19 cellular contexts compared by ENCODE assay signal in the genomic region with DNA sequence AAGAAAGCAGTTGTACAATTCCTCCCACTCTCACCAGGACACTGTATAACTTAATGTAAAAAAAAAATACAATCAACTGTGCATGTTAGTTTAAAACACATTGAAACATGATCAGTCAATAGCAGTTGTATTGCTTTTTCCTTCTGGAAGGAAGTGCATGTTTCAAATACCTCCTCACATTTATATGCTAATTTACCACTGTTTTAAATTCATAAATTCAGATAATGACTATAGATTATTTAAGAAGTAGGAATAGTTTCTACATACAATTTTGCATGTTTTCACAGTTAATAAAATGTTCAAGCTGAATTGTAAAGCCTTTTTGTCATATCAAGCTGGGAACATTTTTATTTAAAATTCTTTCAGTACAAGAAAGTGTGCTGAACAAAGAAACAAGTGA. TPM values are rescaled to one million over a fixed set of nuclear protein-coding genes. Genes with fewer than 3 reads are reported as not detected.
DNase-seq lines count a peak whose midpoint lies in the region; ATAC-seq and TF ChIP-seq lines count a peak whose summit lies in the region.
"Had no signal": no experiment of that assay in that cellular context is flagged by ENCODE, and none has a peak within 500 bp of the region (broad histone marks: within the 10 kb centered on the region; RNA-seq: fewer than 3 reads in every experiment).

No MANE protein-coding gene starts in this region.

- intact Hi-C loops in mucosa of descending colon (cut with DNase I, micrococcal nuclease), result no loop called here

- peaks cover 0 to 3% (median 0%) of the 10 kb centered on the region in 5 experiments for H3K9me3 Mint-ChIP-seq in brain
- H3K9me3 Mint-ChIP-seq in activated T-cell treated with anti-CD3 and anti-CD28 coated beads, Interleukin-2, amount 50 U/mL, for 4 hours, result no peaks in the 10 kb centered on the region
- H3K9me3 Mint-ChIP-seq: HFFc6 had no signal

- TF ChIP-seq CTCF in brain (conservative IDR thresholded peaks at IDR 0.05) (no peak), mucosa of descending colon (IDR thresholded peaks at IDR 0.05) (no peak)

- H3K4me3 Mint-ChIP-seq in brain, result peak overlapping the region; percentile 85 to 91 (median 88)
- H3K4me3 Mint-ChIP-seq in activated T-cell treated with anti-CD3 and anti-CD28 coated beads, Interleukin-2, amount 50 U/mL, for 4 hours, result no peak overlapping the region
- H3K4me3 Mint-ChIP-seq: HFFc6 had no signal

- peaks cover 29% of the 10 kb centered on the region for H3K4me1 Mint-ChIP-seq in brain
- H3K4me1 Mint-ChIP-seq in activated T-cell treated with anti-CD3 and anti-CD28 coated beads, Interleukin-2, amount 50 U/mL, for 4 hours (ENCODE audit: low read depth), result peaks cover 18% of the 10 kb centered on the region

- peaks cover 40% of the 10 kb centered on the region for H3K27me3 Mint-ChIP-seq in brain
- peaks cover 35% of the 10 kb centered on the region for H3K27me3 Mint-ChIP-seq in activated T-cell treated with anti-CD3 and anti-CD28 coated beads, Interleukin-2, amount 50 U/mL, for 4 hours (ENCODE audit: low read depth)

- H3K27me3 ChIP-seq in HUES64 (ENCODE audit: insufficient read depth, low read length), result peaks cover 47% of the 10 kb centered on the region

- H3K36me3 ChIP-seq in HUES64 (ENCODE audit: insufficient read depth, low read length) (no peaks in the 10 kb centered on the region), mucosa of descending colon (ENCODE audit: low read depth) (no peaks in the 10 kb centered on the region)

- no peak for ATAC-seq in activated T-cell treated with anti-CD3 and anti-CD28 coated beads, Interleukin-2, amount 50 U/mL, for 4 hours
- no peak for ATAC-seq in mucosa of descending colon

- peaks cover 24% of the 10 kb centered on the region for H3K4me1 ChIP-seq in HUES64 (ENCODE audit: insufficient read depth, low read length)
- H3K4me1 ChIP-seq in mucosa of descending colon (ENCODE audit: low read depth), result no peaks in the 10 kb centered on the region

- peak overlapping the region in 4 of 5 experiments; percentile 4 to 93 (median 72) for H3K27ac Mint-ChIP-seq in brain
- H3K27ac Mint-ChIP-seq: HFFc6 had no signal

- H3K9me3 ChIP-seq in HUES64 (ENCODE audit: insufficient read depth, low read depth, low read length) (no peaks in the 10 kb centered on the region), mucosa of descending colon (no peaks in the 10 kb centered on the region)

- H3K9ac ChIP-seq in HUES64 (ENCODE audit: low read depth, low read length), result 0 out of 2 replicates have a peak overlapping the region, but pooled peaks have one; percentile 3

- no peaks in the 10 kb centered on the region for H3K36me3 Mint-ChIP-seq in brain
- H3K36me3 Mint-ChIP-seq in activated T-cell treated with anti-CD3 and anti-CD28 coated beads, Interleukin-2, amount 50 U/mL, for 4 hours (ENCODE audit: insufficient read depth), result no peaks in the 10 kb centered on the region

- DNase-seq in inferior parietal cortex (ENCODE audit: extremely low spot score) (peak; percentile 35), substantia nigra (lab: John Stamatoyannopoulos, UW) (no peak), HuH-7.5 (ENCODE audit: low spot score) (no peak), mucosa of descending colon (no peak)
- DNase-seq in activated T-cell treated with anti-CD3 and anti-CD28 coated beads, Interleukin-2, amount 50 U/mL, for 4 hours, result no peak
- DNase-seq: ACHN; AML-193; GF-D8; GOT3; HFFc6; Karpas-422; MM.1S; NCI-H1105; NCI-H1694 treated with DMSO at 0.1 percent for 48 hours; NCI-H2171; NK-92 treated with Interleukin-12 subunit alpha and Interleukin-12 subunit beta, amount 100 ng/mL, for 24 hours; PC-9 had no signal

- H3K27ac ChIP-seq in HUES64 (ENCODE audit: low read depth, low read length) (peak overlapping the region; percentile 20; the same call in 1 of the 2 replicates), substantia nigra (ENCODE audit: low read depth, low read length, poor library complexity, severe bottlenecking) (peak overlapping the region; percentile 1)
- H3K27ac ChIP-seq: PC-9 had no signal

- H3K4me3 ChIP-seq in HUES64 (ENCODE audit: low read length) (peak overlapping the region; percentile 4; the same call in 1 of the 2 replicates), mucosa of descending colon (no peak overlapping the region)
- H3K4me3 ChIP-seq: PC-9 had no signal

RNA-seq across cellular contexts. Expression of gene GRIA4, which starts 3.3 kb away (rescaled TPM):
- 3.2 TPM for polyA plus RNA-seq in HUES64 (2013, experiment 1 of 2)
- polyA plus RNA-seq in HUES64 (2013, experiment 2 of 2), result 4.9 TPM
- 4.8 TPM for polyA plus RNA-seq in brain (ENCODE audit: insufficient read depth, low read depth, low replicate concordance)
- not detected for total RNA-seq in activated T-cell treated with anti-CD3 and anti-CD28 coated beads, Interleukin-2, amount 50 U/mL, for 4 hours
- 1 to 10 TPM; 1.6 to 2.3 (median 1.6) TPM for total RNA-seq in mucosa of descending colon
- total RNA-seq: HFFc6, PC-9 had no signal
